ENCODE assay signal across 30 cellular contexts in genomic region chr13:68609671-68610070, GRCh38.
"Had no signal": no experiment of that assay in that cellular context is flagged by ENCODE, and none has a peak within 500 bp of the region (broad histone marks: within the 10 kb centered on the region; RNA-seq: fewer than 3 reads in every experiment).

No MANE protein-coding gene starts in this region.

- H3K9me3 ChIP-seq: adrenal gland, body of pancreas had no signal

- H3K27me3 ChIP-seq: adrenal gland, body of pancreas, heart left ventricle had no signal

- H3K27me3 Mint-ChIP-seq: activated CD4-positive, alpha-beta memory T cell treated with anti-CD3 and anti-CD28 coated beads for 36 hours; activated CD4-positive, alpha-beta T cell treated with anti-CD3 and anti-CD28 coated beads for 36 hours; activated CD4-positive, alpha-beta T cell treated with anti-CD3 and anti-CD28 coated beads, Interleukin-2, amount 10 ng/mL, durations not matched to agents 24 days and 14 days; activated CD8-positive, alpha-beta memory T cell treated with anti-CD3 and anti-CD28 coated beads, Interleukin-2, amount 10 ng/mL, durations not matched to agents 7 days and 5 days; activated naive CD4-positive, alpha-beta T cell treated with anti-CD3 and anti-CD28 coated beads, Interleukin-2, amount 50 U/mL, for 24 hours; activated naive CD8-positive, alpha-beta T cell treated with anti-CD3 and anti-CD28 coated beads for 36 hours; activated naive CD8-positive, alpha-beta T cell treated with anti-CD3 and anti-CD28 coated beads, Interleukin-2, amount 50 U/mL, for 24 hours had no signal

- DNase-seq: activated CD4-positive, alpha-beta memory T cell treated with anti-CD3 and anti-CD28 coated beads for 36 hours; activated CD4-positive, alpha-beta T cell treated with anti-CD3 and anti-CD28 coated beads for 36 hours; activated CD4-positive, alpha-beta T cell treated with anti-CD3 and anti-CD28 coated beads, Interleukin-2, amount 10 ng/mL, durations not matched to agents 24 days and 14 days; activated CD4-positive, CD25-positive, alpha-beta regulatory T cell; activated CD4-positive, CD25-positive, alpha-beta regulatory T cell treated with anti-CD3 and anti-CD28 coated beads, Interleukin-2, amount 50 U/mL, for 72 hours; activated CD8-positive, alpha-beta memory T cell treated with anti-CD3 and anti-CD28 coated beads, Interleukin-2, amount 10 ng/mL, durations not matched to agents 7 days and 5 days; activated CD8-positive, alpha-beta memory T cell treated with anti-CD3 and anti-CD28 coated beads, Interleukin-2, amount 50 U/mL, for 4 hours; activated CD8-positive, alpha-beta T cell treated with anti-CD3 and anti-CD28 coated beads, Interleukin-2, amount 10 ng/mL, durations not matched to agents 7 days and 5 days; activated effector memory CD4-positive, alpha-beta T cell treated with anti-CD3 and anti-CD28 coated beads, Interleukin-2, amount 50 U/mL, for 16 hours; activated naive CD4-positive, alpha-beta T cell treated with anti-CD3 and anti-CD28 coated beads for 36 hours; activated naive CD8-positive, alpha-beta T cell treated with anti-CD3 and anti-CD28 coated beads for 36 hours; activated naive CD8-positive, alpha-beta T cell treated with anti-CD3 and anti-CD28 coated beads, Interleukin-2, amount 50 U/mL, for 24 hours; activated T-cell treated with anti-CD3 and anti-CD28 coated beads, Interleukin-2, amount 50 U/mL, for 1 hour; activated T-cell treated with anti-CD3 and anti-CD28 coated beads, Interleukin-2, amount 50 U/mL, for 48 hours; adrenal gland; amygdala; aorta; body of pancreas; caudate nucleus; cortex of kidney; dermis blood vessel endothelial cell; effector CD4-positive, alpha-beta T cell; foreskin fibroblast; glutamatergic neuron; heart left ventricle; T-helper 2 cell had no signal

- ATAC-seq: activated CD4-positive, alpha-beta T cell treated with anti-CD3 and anti-CD28 coated beads for 36 hours; activated CD8-positive, alpha-beta memory T cell treated with anti-CD3 and anti-CD28 coated beads, Interleukin-2, amount 10 ng/mL, durations not matched to agents 7 days and 5 days; activated CD8-positive, alpha-beta T cell treated with anti-CD3 and anti-CD28 coated beads, Interleukin-2, amount 10 ng/mL, durations not matched to agents 7 days and 5 days; activated naive CD8-positive, alpha-beta T cell treated with anti-CD3 and anti-CD28 coated beads, Interleukin-2, amount 50 U/mL, for 24 hours; body of pancreas; esophagus mucosa; heart left ventricle had no signal

- H3K27ac ChIP-seq: adrenal gland, body of pancreas, heart left ventricle had no signal

- H3K36me3 ChIP-seq: adrenal gland, heart left ventricle had no signal

- H3K4me3 Mint-ChIP-seq: activated CD4-positive, alpha-beta memory T cell treated with anti-CD3 and anti-CD28 coated beads for 36 hours; activated CD4-positive, alpha-beta T cell treated with anti-CD3 and anti-CD28 coated beads for 36 hours; activated CD4-positive, alpha-beta T cell treated with anti-CD3 and anti-CD28 coated beads, Interleukin-2, amount 10 ng/mL, durations not matched to agents 24 days and 14 days; activated CD8-positive, alpha-beta memory T cell treated with anti-CD3 and anti-CD28 coated beads, Interleukin-2, amount 10 ng/mL, durations not matched to agents 7 days and 5 days; activated CD8-positive, alpha-beta T cell treated with anti-CD3 and anti-CD28 coated beads, Interleukin-2, amount 10 ng/mL, durations not matched to agents 7 days and 5 days; activated naive CD4-positive, alpha-beta T cell treated with anti-CD3 and anti-CD28 coated beads for 36 hours; activated naive CD4-positive, alpha-beta T cell treated with anti-CD3 and anti-CD28 coated beads, Interleukin-2, amount 50 U/mL, for 24 hours; activated naive CD8-positive, alpha-beta T cell treated with anti-CD3 and anti-CD28 coated beads for 36 hours; activated naive CD8-positive, alpha-beta T cell treated with anti-CD3 and anti-CD28 coated beads, Interleukin-2, amount 50 U/mL, for 24 hours; activated T-helper 1 cell treated with anti-CD3 and anti-CD28 coated beads, Interleukin-12 subunit alpha, Interleukin-12 subunit beta, Interleukin-2, Interleukin-4 antibody, amounts not matched to agents 30 ng/mL and 10 ng/mL and 1 ng/mL, durations not matched to agents 14 hours and 24 hours and 36 hours had no signal

- H3K27ac Mint-ChIP-seq: activated CD4-positive, alpha-beta memory T cell treated with anti-CD3 and anti-CD28 coated beads for 36 hours; activated CD4-positive, alpha-beta T cell treated with anti-CD3 and anti-CD28 coated beads for 36 hours; activated CD4-positive, alpha-beta T cell treated with anti-CD3 and anti-CD28 coated beads, Interleukin-2, amount 10 ng/mL, durations not matched to agents 24 days and 14 days; activated CD8-positive, alpha-beta memory T cell treated with anti-CD3 and anti-CD28 coated beads, Interleukin-2, amount 10 ng/mL, durations not matched to agents 7 days and 5 days; activated CD8-positive, alpha-beta T cell treated with anti-CD3 and anti-CD28 coated beads, Interleukin-2, amount 10 ng/mL, durations not matched to agents 7 days and 5 days; activated naive CD4-positive, alpha-beta T cell treated with anti-CD3 and anti-CD28 coated beads for 36 hours; activated naive CD4-positive, alpha-beta T cell treated with anti-CD3 and anti-CD28 coated beads, Interleukin-2, amount 50 U/mL, for 24 hours; activated naive CD8-positive, alpha-beta T cell treated with anti-CD3 and anti-CD28 coated beads for 36 hours; activated naive CD8-positive, alpha-beta T cell treated with anti-CD3 and anti-CD28 coated beads, Interleukin-2, amount 50 U/mL, for 24 hours; activated T-helper 1 cell treated with anti-CD3 and anti-CD28 coated beads, Interleukin-12 subunit alpha, Interleukin-12 subunit beta, Interleukin-2, Interleukin-4 antibody, amounts not matched to agents 30 ng/mL and 10 ng/mL and 1 ng/mL, durations not matched to agents 14 hours and 24 hours and 36 hours; activated T-helper 2 cell treated with anti-CD3 and anti-CD28 coated beads, Interferon-gamma antibody, Interleukin-2, Interleukin-4, amounts not matched to agents 10 μg/mL and 5 μg/mL and 100 μg/mL, durations not matched to agents 14 hours and 24 hours and 36 hours had no signal

- H3K4me3 ChIP-seq: adrenal gland, body of pancreas, heart left ventricle had no signal

- H3K36me3 Mint-ChIP-seq: activated CD4-positive, alpha-beta memory T cell treated with anti-CD3 and anti-CD28 coated beads for 36 hours; activated CD8-positive, alpha-beta memory T cell treated with anti-CD3 and anti-CD28 coated beads, Interleukin-2, amount 10 ng/mL, durations not matched to agents 7 days and 5 days; activated naive CD4-positive, alpha-beta T cell treated with anti-CD3 and anti-CD28 coated beads, Interleukin-2, amount 50 U/mL, for 24 hours; activated naive CD8-positive, alpha-beta T cell treated with anti-CD3 and anti-CD28 coated beads for 36 hours had no signal

- H3K4me1 ChIP-seq: adrenal gland, body of pancreas, heart left ventricle had no signal

- H3K4me1 Mint-ChIP-seq: activated CD4-positive, alpha-beta T cell treated with anti-CD3 and anti-CD28 coated beads for 36 hours; activated CD4-positive, alpha-beta T cell treated with anti-CD3 and anti-CD28 coated beads, Interleukin-2, amount 10 ng/mL, durations not matched to agents 24 days and 14 days; activated CD8-positive, alpha-beta memory T cell treated with anti-CD3 and anti-CD28 coated beads, Interleukin-2, amount 10 ng/mL, durations not matched to agents 7 days and 5 days; activated naive CD4-positive, alpha-beta T cell treated with anti-CD3 and anti-CD28 coated beads, Interleukin-2, amount 50 U/mL, for 24 hours; activated naive CD8-positive, alpha-beta T cell treated with anti-CD3 and anti-CD28 coated beads for 36 hours; activated naive CD8-positive, alpha-beta T cell treated with anti-CD3 and anti-CD28 coated beads, Interleukin-2, amount 50 U/mL, for 24 hours had no signal
